ENCODE assay signal across 26 cellular contexts in genomic region chr20:52454660-52455059, GRCh38.
DNase-seq lines count a peak whose midpoint lies in the region; ATAC-seq, FAIRE-seq and TF ChIP-seq lines count a peak whose summit lies in the region.
"Had no signal": no experiment of that assay in that cellular context is flagged by ENCODE, and none has a peak within 500 bp of the region (broad histone marks: within the 10 kb centered on the region; RNA-seq: fewer than 3 reads in every experiment).

No MANE protein-coding gene starts in this region.

- H2AFZ ChIP-seq in IMR-90 (replicated peaks; ENCODE audit: low read length, poor library complexity) (peak overlapping the region; percentile 84), neuronal stem cell (ENCODE audit: low read length) (peak overlapping the region; percentile 24)

- WGBS in IMR-90 (ENCODE audit: extremely low coverage in 2 of 2, insufficient read length in 1 of 2), 2 experiments, result no CpG with 5 or more reads among the region's 2 CpGs
- no CpG with 5 or more reads among the region's 2 CpGs for WGBS in neuronal stem cell (ENCODE audit: extremely low coverage in 2 of 2, insufficient read length in 2 of 2, insufficient replicate concordance in 1 of 2), 2 donors
- WGBS in pancreas, 2 donors, result 65 to 72% methylated on average over 2 of the region's 2 CpGs

- peak overlapping the region; percentile 97; the same call in 2 of the 3 replicates for H2BK15ac ChIP-seq in IMR-90 (ENCODE audit: low read depth, low read length)
- H2BK15ac ChIP-seq in neuronal stem cell (ENCODE audit: low read length), result no peak overlapping the region

- H3K18ac ChIP-seq in IMR-90 (ENCODE audit: low read depth, low read length), result peak overlapping the region; percentile 97
- no peak overlapping the region for H3K18ac ChIP-seq in neuronal stem cell (ENCODE audit: low read length)

- no peak overlapping the region for H3K4me3 ChIP-seq in IMR-90 (ENCODE audit: insufficient read depth, low read depth, low read length)
- H3K4me3 ChIP-seq in choroid plexus epithelial cell (ENCODE audit: low read depth, low read length), result no peak overlapping the region
- no peak overlapping the region for H3K4me3 ChIP-seq in neuronal stem cell (ENCODE audit: low read length in 2 of 2)
- H3K4me3 ChIP-seq in pancreas, result no peak overlapping the region
- H3K4me3 ChIP-seq in BE2C (ENCODE audit: low read depth, low read length), result no peak overlapping the region
- H3K4me3 ChIP-seq: psoas muscle had no signal

- H3K36me3 ChIP-seq in IMR-90 (ENCODE audit: control insufficient read depth, insufficient read depth, low read length) (no peaks in the 10 kb centered on the region), neuronal stem cell (replicated peaks in 1 of 2; ENCODE audit: control insufficient read depth in 2 of 2, insufficient read depth in 2 of 2, low read length in 2 of 2) (no peaks in the 10 kb centered on the region), pancreas (no peaks in the 10 kb centered on the region), BE2C (no peaks in the 10 kb centered on the region)

- H2BK20ac ChIP-seq in IMR-90 (ENCODE audit: low read depth, low read length), result peak overlapping the region; percentile 99

- dilution Hi-C loops in IMR-90 (cut with HindIII; ENCODE audit: low sequenced_read_pairs, unreplicated experiment), result no loop called here

- H3K14ac ChIP-seq in IMR-90 (replicated peaks; ENCODE audit: low read depth, low read length), result peak overlapping the region; percentile 99
- no peak overlapping the region for H3K14ac ChIP-seq in neuronal stem cell (ENCODE audit: low read length)

- peaks cover 5% of the 10 kb centered on the region for H3K4me1 ChIP-seq in IMR-90 (ENCODE audit: control insufficient read depth, insufficient read depth, low read length)
- peaks cover 2 to 7% of the 10 kb centered on the region in 2 donors for H3K4me1 ChIP-seq in neuronal stem cell (ENCODE audit: control insufficient read depth in 2 of 2, insufficient read depth in 1 of 2, low read depth in 1 of 2, low read length in 2 of 2)
- no peaks in the 10 kb centered on the region for H3K4me1 ChIP-seq in pancreas
- H3K4me1 ChIP-seq in BE2C, result no peaks in the 10 kb centered on the region
- H3K4me1 ChIP-seq: foreskin keratinocyte, psoas muscle had no signal

- H3K27ac ChIP-seq in IMR-90 (ENCODE audit: insufficient read depth, low read length), result peak overlapping the region; percentile 76; the same call in 1 of the 2 replicates
- H3K27ac ChIP-seq in neuronal stem cell (replicated peaks; ENCODE audit: low read length), result no peak overlapping the region
- H3K27ac ChIP-seq in pancreas, result no peak overlapping the region
- H3K27ac ChIP-seq: foreskin keratinocyte, psoas muscle had no signal

- H4K91ac ChIP-seq in IMR-90 (ENCODE audit: insufficient read depth, low read depth, low read length), result peak overlapping the region; percentile 100
- H4K91ac ChIP-seq in neuronal stem cell (ENCODE audit: low read depth, low read length, poor library complexity), result no peak overlapping the region

- no peak for TF ChIP-seq RAD21 in IMR-90 (IDR thresholded peaks at IDR 0.05; ENCODE audit: low read length)

- no peak for TF ChIP-seq POLR2A in IMR-90 (IDR thresholded peaks at IDR 0.05; ENCODE audit: low read depth, low read length)

- no peak for FAIRE-seq in pancreas (lab: Jason Lieb, UNC)
- FAIRE-seq: GM18507, H1 had no signal

- H3K23ac ChIP-seq in IMR-90 (ENCODE audit: low read depth, low read length) (peak overlapping the region; percentile 94), neuronal stem cell (ENCODE audit: low read depth, low read length, poor library complexity) (no peak overlapping the region)

- peaks cover 4% of the 10 kb centered on the region; the same call in 1 of the 2 replicates for H3K9me1 ChIP-seq in IMR-90 (ENCODE audit: insufficient read depth, low read length)

- H3K27me3 ChIP-seq in IMR-90 (ENCODE audit: control insufficient read depth, insufficient read depth, low read length) (no peaks in the 10 kb centered on the region), neuronal stem cell (ENCODE audit: control insufficient read depth in 3 of 3, insufficient read depth in 3 of 3, low read depth in 1 of 3, low read length in 3 of 3) (no peaks in the 10 kb centered on the region), pancreas (peaks cover 0 to 3% (median 0%) of the 10 kb centered on the region in 4 donors), BE2C (no peaks in the 10 kb centered on the region)
- H3K27me3 ChIP-seq: foreskin keratinocyte had no signal

- no TSS peak for BruUV-seq in IMR-90 (replicated peaks; lab: Mats Ljungman, UMichigan)

- H2BK120ac ChIP-seq in IMR-90 (ENCODE audit: low read depth, low read length) (peak overlapping the region; percentile 99), neuronal stem cell (ENCODE audit: low read depth, low read length) (no peak overlapping the region)

- intact Hi-C loops in IMR-90 (cut with micrococcal nuclease), result loop anchor here (5.0 kb wide), 1 partner anchor 38 kb away; no protein-coding TSS in a partner anchor
- intact Hi-C loops in pancreas (cut with DNase I), result no loop called here

- H3K9ac ChIP-seq in IMR-90 (ENCODE audit: low read depth, low read length) (peak overlapping the region; percentile 21; the same call in 1 of the 2 replicates), neuronal stem cell (ENCODE audit: low read depth, low read length, poor library complexity) (no peak overlapping the region)

- H4K5ac ChIP-seq in IMR-90 (ENCODE audit: low read depth, low read length), result peak overlapping the region; percentile 92

- in situ Hi-C loops in IMR-90 (cut with MboI; ENCODE audit: low sequenced_read_pairs), result no loop called here

- POLR2A ChIA-PET in IMR-90 (lab: Charles Lee; ENCODE audit: unreplicated experiment), result no interaction called here

- TF ChIP-seq CTCF in IMR-90 (conservative IDR thresholded peaks at IDR 0.05; ENCODE audit: low read depth, low read length) (no peak), choroid plexus epithelial cell (conservative IDR thresholded peaks at IDR 0.05; ENCODE audit: low read depth, low read length) (no peak), pancreas (IDR thresholded peaks at IDR 0.05) (no peak), BE2C (IDR thresholded peaks at IDR 0.05; ENCODE audit: low read depth, low read length) (no peak)

- no peaks in the 10 kb centered on the region for H3K79me1 ChIP-seq in IMR-90 (ENCODE audit: low read depth in 1 of 2, low read length in 2 of 2)
- no peaks in the 10 kb centered on the region for H3K79me1 ChIP-seq in neuronal stem cell (ENCODE audit: low read depth, low read length)

- H2BK5ac ChIP-seq in IMR-90 (ENCODE audit: low read depth, low read length, poor library complexity, severe bottlenecking) (peak overlapping the region; percentile 91), neuronal stem cell (ENCODE audit: low read length) (no peak overlapping the region)

- ATAC-seq in IMR-90 (ENCODE audit: low read depth) (peak; percentile 91), pancreas (no peak), HG02763 (IDR thresholded peaks at IDR 0.05; ENCODE audit: unreplicated experiment) (no peak)
- ATAC-seq: effector memory CD8-positive, alpha-beta T cell; foreskin keratinocyte; left colon; psoas muscle; SK-N-SH treated with all-trans-retinoic acid at 6 μM for 48 hours had no signal

- H3K4me2 ChIP-seq in IMR-90 (ENCODE audit: low read depth, low read length) (no peak overlapping the region), neuronal stem cell (ENCODE audit: insufficient read depth, low read length, poor library complexity, severe bottlenecking) (no peak overlapping the region)

- CTCF ChIA-PET in IMR-90 (lab: Yijun Ruan, JAX), result no interaction called here

- peak; percentile 69 for DNase-seq in AG20443 (ENCODE audit: low spot score)
- peak; percentile 80 for DNase-seq in IMR-90
- DNase-seq in choroid plexus epithelial cell (ENCODE audit: low read depth), result peak; percentile 56
- DNase-seq in neuronal stem cell (ENCODE audit: low spot score), result no peak
- DNase-seq in pancreas, result no peak
- no peak for DNase-seq in DMS153 treated with DMSO at 0.1 percent for 48 hours (lab: John Stamatoyannopoulos, UW; ENCODE audit: unreplicated experiment)
- no peak for DNase-seq in BE2C
- DNase-seq: ACHN; activated B cell treated with CpG ODN at 0.5 μM for 24 hours; activated CD4-positive, alpha-beta memory T cell treated with anti-CD3 and anti-CD28 coated beads, Interleukin-2, amount 10 ng/mL, durations not matched to agents 7 days and 5 days; activated naive CD4-positive, alpha-beta T cell treated with Interleukin-2 at 50 U/mL for 16 hours; activated T-cell treated with anti-CD3 and anti-CD28 coated beads, Interleukin-2, amount 50 U/mL, for 1 hour; CD8-positive, alpha-beta memory T cell; DND-41; effector memory CD8-positive, alpha-beta T cell; foreskin keratinocyte; left colon; NCI-H187; NCI-H446 treated with DMSO at 0.1 percent for 48 hours; nephron progenitor cell; psoas muscle; stimulated activated CD4-positive, alpha-beta T cell treated with anti-CD3 and anti-CD28 coated beads, Interleukin-4, amount 100 ng/mL, for 24 hours had no signal

- H2AK9ac ChIP-seq in IMR-90 (replicated peaks; ENCODE audit: low read depth, low read length, poor library complexity), result peak overlapping the region; percentile 77

- H3K9me3 ChIP-seq in IMR-90 (ENCODE audit: control insufficient read depth, insufficient read depth, low read length), result no peaks in the 10 kb centered on the region
- H3K9me3 ChIP-seq in neuronal stem cell (replicated peaks in 1 of 2; ENCODE audit: control insufficient read depth in 2 of 2, insufficient read depth in 1 of 2, low read depth in 1 of 2, low read length in 2 of 2), result no peaks in the 10 kb centered on the region
- H3K9me3 ChIP-seq in pancreas, result no peaks in the 10 kb centered on the region
- no peaks in the 10 kb centered on the region for H3K9me3 ChIP-seq in BE2C
- H3K9me3 ChIP-seq: psoas muscle had no signal

- H4K8ac ChIP-seq in IMR-90 (ENCODE audit: low read depth in 2 of 2, low read length in 2 of 2) (peak overlapping the region; percentile 95 to 99), neuronal stem cell (ENCODE audit: low read depth, low read length) (no peak overlapping the region)

- no peak overlapping the region for H2BK12ac ChIP-seq in neuronal stem cell (ENCODE audit: low read length)

- H2AK5ac ChIP-seq in IMR-90 (ENCODE audit: low read depth, low read length) (peak overlapping the region; percentile 95; the same call in 1 of the 2 replicates), neuronal stem cell (ENCODE audit: low read depth, low read length) (no peak overlapping the region)

- H4K20me1 ChIP-seq in IMR-90 (ENCODE audit: insufficient read depth, low read length), result no peaks in the 10 kb centered on the region

- peak overlapping the region; percentile 66; the same call in 1 of the 2 replicates for H3K56ac ChIP-seq in IMR-90 (ENCODE audit: extremely low read depth, insufficient read depth, low read length)

- H3K4ac ChIP-seq in IMR-90 (ENCODE audit: low read depth, low read length) (peak overlapping the region; percentile 99), neuronal stem cell (ENCODE audit: low read length) (no peak overlapping the region)

TF ChIP-seq in IMR-90, 13 proteins besides CTCF, POLR2A, EP300 and RAD21 (continues in another document):
- TF ChIP-seq RCOR1 (IDR thresholded peaks at IDR 0.05; ENCODE audit: insufficient replicate concordance, low read length) (no peak), RFX5 (IDR thresholded peaks at IDR 0.05; ENCODE audit: low read depth, low read length) (no peak), FOS (IDR thresholded peaks at IDR 0.05; ENCODE audit: low read depth, low read length) (no peak), MXI1 (IDR thresholded peaks at IDR 0.05; ENCODE audit: borderline replicate concordance, low read depth, low read length) (no peak), NFE2L2 (IDR thresholded peaks at IDR 0.05; ENCODE audit: low read depth, low read length) (no peak)

Comparison
In these comparisons a context has a peak if more than half of its experiments do, and no peak if none do; other contexts are left out.
1. DNase-seq: peak in AG20443 (single experiment), IMR-90 (single experiment) and choroid plexus epithelial cell (single experiment); none in neuronal stem cell (single experiment), pancreas (0 of 6), DMS153 treated with DMSO at 0.1 percent for 48 hours (single experiment) and BE2C (single experiment).